ENCODE assay signal across 17 cellular contexts in genomic region chr19:11485245-11485837, GRCh38. TPM values are rescaled to one million over a fixed set of nuclear protein-coding genes. Genes with fewer than 3 reads are reported as not detected.
DNase-seq lines count a peak whose midpoint lies in the region; ATAC-seq and TF ChIP-seq lines count a peak whose summit lies in the region.
"Had no signal": no experiment of that assay in that cellular context is flagged by ENCODE, and none has a peak within 500 bp of the region (broad histone marks: within the 10 kb centered on the region; RNA-seq: fewer than 3 reads in every experiment).

No MANE protein-coding gene starts in this region.

- POLR2A ChIA-PET in GM10248 (lab: Yijun Ruan, JAX): interaction anchor here (0.5 to 0.6 kb wide), 2 partner anchors 22 to 29 kb away, joined by 3 to 4 read pairs; no protein-coding TSS in a partner anchor

- peak overlapping the region; percentile 46 for H3K4me3 Mint-ChIP-seq in T-helper 17 cell

- H3K9me3 ChIP-seq in BLaER1 (no peaks in the 10 kb centered on the region), T-helper 17 cell (ENCODE audit: control insufficient read depth, low read length, poor library complexity, severe bottlenecking) (no peaks in the 10 kb centered on the region), right lobe of liver (no peaks in the 10 kb centered on the region)
- H3K9me3 ChIP-seq: BE2C had no signal

- ATAC-seq in T-helper 17 cell (no peak), right lobe of liver (peak; percentile 53 to 86 (median 80))
- ATAC-seq: Panc1 had no signal

- 37% methylated on average over 9 of the region's 13 CpGs for WGBS in right lobe of liver (ENCODE audit: insufficient coverage, low coverage, low lambda C conversion rate, missing lambda C conversion rate)

- H3K27me3 ChIP-seq in BLaER1: peaks cover 12% of the 10 kb centered on the region
- H3K27me3 ChIP-seq in right lobe of liver: peaks cover 0 to 12% of the 10 kb centered on the region in 2 donors

- 0 out of 2 replicates have a peak, but pooled peaks cover 12% of the 10 kb centered on the region for H4K20me1 ChIP-seq in BLaER1

- peak overlapping the region; percentile 45; the same call in 1 of the 2 replicates for H3K4me2 ChIP-seq in BLaER1

- peaks cover 39% of the 10 kb centered on the region for H3K4me1 ChIP-seq in BLaER1
- H3K4me1 ChIP-seq in right lobe of liver: peaks cover 0 to 40% (median 11%) of the 10 kb centered on the region in 4 donors
- H3K4me1 ChIP-seq: BE2C had no signal

- no peak overlapping the region for H3K9ac ChIP-seq in BLaER1

- peaks cover 27% of the 10 kb centered on the region for H3K36me3 ChIP-seq in BLaER1
- no peaks in the 10 kb centered on the region for H3K36me3 ChIP-seq in right lobe of liver
- H3K36me3 ChIP-seq: BE2C had no signal

- peaks cover 4% of the 10 kb centered on the region for H3K36me3 Mint-ChIP-seq in T-helper 17 cell (ENCODE audit: low read depth)

- DNase-seq in G401 (ENCODE audit: low spot score) (peak; percentile 74), T-helper 17 cell (no peak), right lobe of liver (peak; percentile 71 to 97 (median 93)), foreskin melanocyte (no peak), GM10248 (ENCODE audit: extremely low spot score) (no peak), cortex of kidney (lab: John Stamatoyannopoulos, UW) (no peak)
- DNase-seq: BE2C, DMS 273 treated with DMSO at 0.1 percent for 48 hours, KG1, NCI-H1092 treated with DMSO at 0.1 percent for 48 hours, NCI-H1694, NCI-H69, SHP77 had no signal

- TF ChIP-seq CTCF in right lobe of liver (IDR thresholded peaks at IDR 0.05) (no peak), GM10248 (IDR thresholded peaks at IDR 0.05; ENCODE audit: control extremely low read depth, extremely low read depth, low read depth, missing control alignments) (no peak)

- intact Hi-C loops in right lobe of liver (cut with DNase I): no loop called here

- in situ Hi-C loops in G401 (cut with HindIII; ENCODE audit: low sequenced_read_pairs): no loop called here

- peak overlapping the region; percentile 21 for H3K27ac Mint-ChIP-seq in T-helper 17 cell

- peaks cover 20% of the 10 kb centered on the region for H3K27me3 Mint-ChIP-seq in T-helper 17 cell

- TF ChIP-seq POLR2A in right lobe of liver (IDR thresholded peaks at IDR 0.05): no peak

- no peak overlapping the region for H3K4me3 ChIP-seq in BLaER1
- no peak overlapping the region for H3K4me3 ChIP-seq in right lobe of liver

- H3K4me1 Mint-ChIP-seq in T-helper 17 cell: peaks cover 17% of the 10 kb centered on the region

- no peak overlapping the region for H3K27ac ChIP-seq in BLaER1
- H3K27ac ChIP-seq in right lobe of liver: peak overlapping the region in 2 of 3 donors; percentile 54 to 55

- CTCF ChIA-PET in GM10248 (lab: Yijun Ruan, JAX): interaction anchor here (0.9 to 3.9 kb wide), 7 partner anchors 10 to 194 kb away, joined by 3 to 20 read pairs (median 5); no protein-coding TSS in a partner anchor

RNA-seq across cellular contexts. Expression of gene ELAVL3, which starts 4.5 kb away (rescaled TPM):
- 0.43 and 2.4 TPM in 2 replicates for total RNA-seq in G401 (2014; rRNA removed; shearing (Covaris generic))
- under 1 TPM in 1 of 2 donors, not detected in 1; 0.26 TPM for total RNA-seq in T-helper 17 cell
- not detected for total RNA-seq in right lobe of liver
- total RNA-seq: Daoy, M059J had no signal

RNA-seq across cellular contexts. Expression of gene ZNF653, which starts 20.3 kb away (rescaled TPM):
- 10.2 and 21.8 TPM in 2 replicates for total RNA-seq in G401 (2014; rRNA removed; shearing (Covaris generic))
- total RNA-seq in T-helper 17 cell (10 to 100 TPM; 15.3 to 15.6 TPM), right lobe of liver (1 to 10 TPM; 2.7 to 7.0 (median 3.9) TPM)

RNA-seq across cellular contexts. Expression of gene ECSIT, which starts 43.6 kb away (rescaled TPM):
- total RNA-seq in G401 (2014; rRNA removed; shearing (Covaris generic)): 104 and 109 TPM in 2 replicates
- total RNA-seq in T-helper 17 cell (10 to 100 TPM; 22.6 to 23.9 TPM), right lobe of liver (10 to 100 TPM; 25.0 to 45.5 (median 37.7) TPM)

RNA-seq across cellular contexts. Expression of gene PRKCSH, which starts 49.9 kb away (rescaled TPM):
- 116 and 141 TPM in 2 replicates for total RNA-seq in G401 (2014; rRNA removed; shearing (Covaris generic))
- total RNA-seq in T-helper 17 cell: 100 to 1,000 TPM; 233 to 250 TPM
- 100 to 1,000 TPM; 114 to 206 (median 192) TPM for total RNA-seq in right lobe of liver

RNA-seq across cellular contexts. Expression of gene ODAD3, which starts 50.4 kb away (rescaled TPM):
- 1.7 and 6.1 TPM in 2 replicates for total RNA-seq in G401 (2014; rRNA removed; shearing (Covaris generic))
- not detected for total RNA-seq in T-helper 17 cell
- under 1 TPM; 0.21 to 0.73 (median 0.54) TPM for total RNA-seq in right lobe of liver
- total RNA-seq: Daoy had no signal

Comparison
In these comparisons a context has a peak if more than half of its experiments do, and no peak if none do; other contexts are left out.
1. DNase-seq: peak in G401 (single experiment) and right lobe of liver (3 of 3); none in T-helper 17 cell (0 of 3), foreskin melanocyte (single experiment), GM10248 (single experiment) and cortex of kidney (single experiment).